Comparison of ENCODE assay signal across 1 cellular context in the genomic region with DNA sequence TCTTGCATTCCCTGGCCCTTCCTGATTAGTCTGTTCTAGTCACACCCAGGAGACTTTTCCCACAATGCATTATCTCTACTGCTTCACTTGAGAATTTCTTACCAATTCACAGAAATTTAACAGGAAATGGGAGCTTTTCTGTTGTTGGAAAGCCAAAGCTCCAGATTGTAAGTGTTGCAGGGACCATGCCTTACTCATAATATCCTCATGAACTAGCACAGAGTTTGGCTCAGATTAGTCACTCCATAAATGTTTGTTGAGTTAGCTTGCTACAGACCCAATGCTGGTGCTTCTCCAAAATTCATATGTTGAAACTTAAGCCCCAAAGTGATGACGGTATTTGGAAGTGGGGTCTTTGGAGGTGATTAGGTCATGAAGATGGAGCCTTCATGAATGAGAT.
TF ChIP-seq lines count a peak whose summit lies in the region.

No MANE protein-coding gene starts in this region.

TF ChIP-seq in IMR-90, 13 proteins besides CTCF, POLR2A, EP300 and RAD21:
- TF ChIP-seq FOS (IDR thresholded peaks at IDR 0.05; ENCODE audit: low read depth, low read length) (0 out of 2 replicates have a peak, but pooled peaks have one; percentile 29), MAFK (IDR thresholded peaks at IDR 0.05; ENCODE audit: low read depth, low read length) (no peak), MAZ (IDR thresholded peaks at IDR 0.05; ENCODE audit: borderline replicate concordance, low read depth, low read length) (no peak), CHD1 (IDR thresholded peaks at IDR 0.05; ENCODE audit: low read depth, low read length) (no peak), CEBPB (IDR thresholded peaks at IDR 0.05; ENCODE audit: low read depth, low read length) (peak; percentile 43; the same call in 1 of the 2 replicates), MXI1 (IDR thresholded peaks at IDR 0.05; ENCODE audit: borderline replicate concordance, low read depth, low read length) (no peak)
